ENCODE assay signal across 1 cellular context in the genomic region with DNA sequence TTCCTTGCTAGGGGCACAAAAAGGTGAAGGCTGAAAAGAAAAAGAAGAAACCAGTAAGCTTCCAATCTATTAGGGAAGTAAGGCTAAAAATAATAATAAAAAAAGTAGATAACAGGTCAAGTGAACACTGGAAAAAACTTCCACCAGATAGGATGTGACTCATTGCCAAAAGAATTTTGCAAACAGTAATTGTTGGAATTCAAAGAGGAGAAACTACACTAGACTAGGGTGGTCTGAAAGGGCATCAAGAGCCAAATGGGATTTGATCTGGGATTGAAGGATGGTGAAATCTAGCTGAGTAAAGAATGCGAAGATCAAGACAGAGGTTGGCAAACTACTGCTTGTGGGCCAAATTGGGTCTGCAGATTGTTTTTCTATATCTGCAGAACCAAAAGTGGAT.
TF ChIP-seq lines count a peak whose summit lies in the region.

No MANE protein-coding gene starts in this region.

TF ChIP-seq in HepG2, 621 proteins besides CTCF, POLR2A, EP300 and RAD21 (continued from another document):
- TF ChIP-seq ZNF75D (CRISPR knock-in tag; IDR thresholded peaks at IDR 0.05; ENCODE audit: borderline replicate concordance), result no peak
- TF ChIP-seq, protein P1, sequence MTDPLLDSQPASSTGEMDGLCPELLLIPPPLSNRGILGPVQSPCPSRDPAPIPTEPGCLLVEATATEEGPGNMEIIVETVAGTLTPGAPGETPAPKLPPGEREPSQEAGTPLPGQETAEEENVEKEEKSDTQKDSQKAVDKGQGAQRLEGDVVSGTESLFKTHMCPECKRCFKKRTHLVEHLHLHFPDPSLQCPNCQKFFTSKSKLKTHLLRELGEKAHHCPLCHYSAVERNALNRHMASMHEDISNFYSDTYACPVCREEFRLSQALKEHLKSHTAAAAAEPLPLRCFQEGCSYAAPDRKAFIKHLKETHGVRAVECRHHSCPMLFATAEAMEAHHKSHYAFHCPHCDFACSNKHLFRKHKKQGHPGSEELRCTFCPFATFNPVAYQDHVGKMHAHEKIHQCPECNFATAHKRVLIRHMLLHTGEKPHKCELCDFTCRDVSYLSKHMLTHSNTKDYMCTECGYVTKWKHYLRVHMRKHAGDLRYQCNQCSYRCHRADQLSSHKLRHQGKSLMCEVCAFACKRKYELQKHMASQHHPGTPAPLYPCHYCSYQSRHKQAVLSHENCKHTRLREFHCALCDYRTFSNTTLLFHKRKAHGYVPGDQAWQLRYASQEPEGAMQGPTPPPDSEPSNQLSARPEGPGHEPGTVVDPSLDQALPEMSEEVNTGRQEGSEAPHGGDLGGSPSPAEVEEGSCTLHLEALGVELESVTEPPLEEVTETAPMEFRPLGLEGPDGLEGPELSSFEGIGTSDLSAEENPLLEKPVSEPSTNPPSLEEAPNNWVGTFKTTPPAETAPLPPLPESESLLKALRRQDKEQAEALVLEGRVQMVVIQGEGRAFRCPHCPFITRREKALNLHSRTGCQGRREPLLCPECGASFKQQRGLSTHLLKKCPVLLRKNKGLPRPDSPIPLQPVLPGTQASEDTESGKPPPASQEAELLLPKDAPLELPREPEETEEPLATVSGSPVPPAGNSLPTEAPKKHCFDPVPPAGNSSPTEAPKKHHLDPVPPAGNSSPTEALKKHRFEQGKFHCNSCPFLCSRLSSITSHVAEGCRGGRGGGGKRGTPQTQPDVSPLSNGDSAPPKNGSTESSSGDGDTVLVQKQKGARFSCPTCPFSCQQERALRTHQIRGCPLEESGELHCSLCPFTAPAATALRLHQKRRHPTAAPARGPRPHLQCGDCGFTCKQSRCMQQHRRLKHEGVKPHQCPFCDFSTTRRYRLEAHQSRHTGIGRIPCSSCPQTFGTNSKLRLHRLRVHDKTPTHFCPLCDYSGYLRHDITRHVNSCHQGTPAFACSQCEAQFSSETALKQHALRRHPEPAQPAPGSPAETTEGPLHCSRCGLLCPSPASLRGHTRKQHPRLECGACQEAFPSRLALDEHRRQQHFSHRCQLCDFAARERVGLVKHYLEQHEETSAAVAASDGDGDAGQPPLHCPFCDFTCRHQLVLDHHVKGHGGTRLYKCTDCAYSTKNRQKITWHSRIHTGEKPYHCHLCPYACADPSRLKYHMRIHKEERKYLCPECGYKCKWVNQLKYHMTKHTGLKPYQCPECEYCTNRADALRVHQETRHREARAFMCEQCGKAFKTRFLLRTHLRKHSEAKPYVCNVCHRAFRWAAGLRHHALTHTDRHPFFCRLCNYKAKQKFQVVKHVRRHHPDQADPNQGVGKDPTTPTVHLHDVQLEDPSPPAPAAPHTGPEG (CRISPR knock-in tag; IDR thresholded peaks at IDR 0.05), result no peak
- TF ChIP-seq ISL2 (CRISPR knock-in tag; IDR thresholded peaks at IDR 0.05), result no peak
- no peak for TF ChIP-seq KMT2A (CRISPR knock-in tag; IDR thresholded peaks at IDR 0.05)
- TF ChIP-seq, protein P2, sequence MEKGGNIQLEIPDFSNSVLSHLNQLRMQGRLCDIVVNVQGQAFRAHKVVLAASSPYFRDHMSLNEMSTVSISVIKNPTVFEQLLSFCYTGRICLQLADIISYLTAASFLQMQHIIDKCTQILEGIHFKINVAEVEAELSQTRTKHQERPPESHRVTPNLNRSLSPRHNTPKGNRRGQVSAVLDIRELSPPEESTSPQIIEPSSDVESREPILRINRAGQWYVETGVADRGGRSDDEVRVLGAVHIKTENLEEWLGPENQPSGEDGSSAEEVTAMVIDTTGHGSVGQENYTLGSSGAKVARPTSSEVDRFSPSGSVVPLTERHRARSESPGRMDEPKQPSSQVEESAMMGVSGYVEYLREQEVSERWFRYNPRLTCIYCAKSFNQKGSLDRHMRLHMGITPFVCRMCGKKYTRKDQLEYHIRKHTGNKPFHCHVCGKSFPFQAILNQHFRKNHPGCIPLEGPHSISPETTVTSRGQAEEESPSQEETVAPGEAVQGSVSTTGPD (CRISPR knock-in tag; IDR thresholded peaks at IDR 0.05), result no peak
- TF ChIP-seq ARNT (IDR thresholded peaks at IDR 0.05), result no peak
- TF ChIP-seq NCOA2 (CRISPR knock-in tag; IDR thresholded peaks at IDR 0.05), result no peak
- no peak for TF ChIP-seq NR2C2 (CRISPR knock-in tag; IDR thresholded peaks at IDR 0.05; ENCODE audit: borderline replicate concordance)
- TF ChIP-seq, protein P3, sequence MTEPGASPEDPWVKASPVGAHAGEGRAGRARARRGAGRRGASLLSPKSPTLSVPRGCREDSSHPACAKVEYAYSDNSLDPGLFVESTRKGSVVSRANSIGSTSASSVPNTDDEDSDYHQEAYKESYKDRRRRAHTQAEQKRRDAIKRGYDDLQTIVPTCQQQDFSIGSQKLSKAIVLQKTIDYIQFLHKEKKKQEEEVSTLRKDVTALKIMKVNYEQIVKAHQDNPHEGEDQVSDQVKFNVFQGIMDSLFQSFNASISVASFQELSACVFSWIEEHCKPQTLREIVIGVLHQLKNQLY (CRISPR knock-in tag; IDR thresholded peaks at IDR 0.05), result no peak
- no peak for TF ChIP-seq RARG (CRISPR knock-in tag; IDR thresholded peaks at IDR 0.05; ENCODE audit: low read depth)
- no peak for TF ChIP-seq MXD4 (CRISPR knock-in tag; IDR thresholded peaks at IDR 0.05)
- no peak for TF ChIP-seq ZNF772 (CRISPR knock-in tag; IDR thresholded peaks at IDR 0.05)
- TF ChIP-seq, protein P4, sequence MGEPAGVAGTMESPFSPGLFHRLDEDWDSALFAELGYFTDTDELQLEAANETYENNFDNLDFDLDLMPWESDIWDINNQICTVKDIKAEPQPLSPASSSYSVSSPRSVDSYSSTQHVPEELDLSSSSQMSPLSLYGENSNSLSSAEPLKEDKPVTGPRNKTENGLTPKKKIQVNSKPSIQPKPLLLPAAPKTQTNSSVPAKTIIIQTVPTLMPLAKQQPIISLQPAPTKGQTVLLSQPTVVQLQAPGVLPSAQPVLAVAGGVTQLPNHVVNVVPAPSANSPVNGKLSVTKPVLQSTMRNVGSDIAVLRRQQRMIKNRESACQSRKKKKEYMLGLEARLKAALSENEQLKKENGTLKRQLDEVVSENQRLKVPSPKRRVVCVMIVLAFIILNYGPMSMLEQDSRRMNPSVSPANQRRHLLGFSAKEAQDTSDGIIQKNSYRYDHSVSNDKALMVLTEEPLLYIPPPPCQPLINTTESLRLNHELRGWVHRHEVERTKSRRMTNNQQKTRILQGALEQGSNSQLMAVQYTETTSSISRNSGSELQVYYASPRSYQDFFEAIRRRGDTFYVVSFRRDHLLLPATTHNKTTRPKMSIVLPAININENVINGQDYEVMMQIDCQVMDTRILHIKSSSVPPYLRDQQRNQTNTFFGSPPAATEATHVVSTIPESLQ (CRISPR knock-in tag; conservative IDR thresholded peaks at IDR 0.05), result no peak
- TF ChIP-seq FOSL1 (CRISPR knock-in tag; IDR thresholded peaks at IDR 0.05; ENCODE audit: borderline replicate concordance), result no peak
- no peak for TF ChIP-seq ZNF343 (CRISPR knock-in tag; IDR thresholded peaks at IDR 0.05)
- TF ChIP-seq HNRNPL (IDR thresholded peaks at IDR 0.05; ENCODE audit: low read depth, low read length), result no peak
- no peak for TF ChIP-seq ZNF44 (CRISPR knock-in tag; IDR thresholded peaks at IDR 0.05)
TF ChIP-seq in HepG2: peak in this region for 0.
